Comparison of ENCODE assay signal across 1 cellular context in genomic region chr16:31456988-31457360, GRCh38.
TF ChIP-seq lines count a peak whose summit lies in the region.

No MANE protein-coding gene starts in this region.

TF ChIP-seq in HepG2, 621 proteins besides CTCF, POLR2A, EP300 and RAD21 (continues in another document):
- TF ChIP-seq GABPB1 (CRISPR knock-in tag; IDR thresholded peaks at IDR 0.05) (no peak), TMF1 (CRISPR knock-in tag; IDR thresholded peaks at IDR 0.05; ENCODE audit: low read depth) (no peak), JUNB (CRISPR knock-in tag; IDR thresholded peaks at IDR 0.05; ENCODE audit: borderline replicate concordance) (no peak), ELF4 (CRISPR knock-in tag; IDR thresholded peaks at IDR 0.05; ENCODE audit: borderline replicate concordance) (no peak), ZNF430 (CRISPR knock-in tag; IDR thresholded peaks at IDR 0.05) (0 out of 2 replicates have a peak, but pooled peaks have one; percentile 57), ZNF687 (CRISPR knock-in tag; IDR thresholded peaks at IDR 0.05) (no peak), ZNF83 (CRISPR knock-in tag; IDR thresholded peaks at IDR 0.05; ENCODE audit: borderline replicate concordance) (no peak), NFE2 (CRISPR knock-in tag; IDR thresholded peaks at IDR 0.05) (no peak), ZNF513 (CRISPR knock-in tag; conservative IDR thresholded peaks at IDR 0.05) (no peak), ZNF652 (CRISPR knock-in tag; IDR thresholded peaks at IDR 0.05; ENCODE audit: borderline replicate concordance, low read depth) (peak; percentile 68; the same call in 1 of the 2 replicates), ZNF530 (CRISPR knock-in tag; IDR thresholded peaks at IDR 0.05; ENCODE audit: low read depth) (no peak), NR2F2 (IDR thresholded peaks at IDR 0.05; ENCODE audit: borderline replicate concordance, low read depth) (no peak), ZFYVE20 (CRISPR knock-in tag; IDR thresholded peaks at IDR 0.05; ENCODE audit: borderline replicate concordance, low read depth) (no peak), ZNF431 (CRISPR knock-in tag; IDR thresholded peaks at IDR 0.05; ENCODE audit: borderline replicate concordance, low read depth) (peak; percentile 25; the same call in 1 of the 2 replicates), FOXC1 (CRISPR knock-in tag; IDR thresholded peaks at IDR 0.05; ENCODE audit: borderline replicate concordance) (0 out of 2 replicates have a peak, but pooled peaks have one; percentile 38), ZNF30 (CRISPR knock-in tag; IDR thresholded peaks at IDR 0.05) (no peak), SIN3A (IDR thresholded peaks at IDR 0.05; ENCODE audit: borderline replicate concordance, low read depth, low read length) (peak; percentile 41; the same call in 1 of the 2 replicates), ZBTB38 (CRISPR knock-in tag; IDR thresholded peaks at IDR 0.05) (0 out of 2 replicates have a peak, but pooled peaks have one; percentile 46), WIZ (CRISPR knock-in tag; IDR thresholded peaks at IDR 0.05) (no peak), KLF16 (CRISPR knock-in tag; IDR thresholded peaks at IDR 0.05) (no peak), ZNF446 (CRISPR knock-in tag; IDR thresholded peaks at IDR 0.05) (no peak), ZSCAN22 (CRISPR knock-in tag; IDR thresholded peaks at IDR 0.05) (0 out of 2 replicates have a peak, but pooled peaks have one; percentile 14), SAP130 (CRISPR knock-in tag; IDR thresholded peaks at IDR 0.05; ENCODE audit: low read depth) (peak; percentile 17; the same call in 1 of the 2 replicates), PTBP1 (IDR thresholded peaks at IDR 0.05; ENCODE audit: low read depth, low read length, poor library complexity, severe bottlenecking) (no peak), ZNF543 (CRISPR knock-in tag; IDR thresholded peaks at IDR 0.05) (no peak), ZNF160 (CRISPR knock-in tag; IDR thresholded peaks at IDR 0.05) (no peak), ZNF20 (CRISPR knock-in tag; IDR thresholded peaks at IDR 0.05) (no peak), HNRNPLL (IDR thresholded peaks at IDR 0.05; ENCODE audit: low read depth, low read length, poor library complexity, severe bottlenecking) (no peak), ZC3H13 (CRISPR knock-in tag; IDR thresholded peaks at IDR 0.05) (peak; percentile 82; the same call in 1 of the 2 replicates), HIVEP1 (CRISPR knock-in tag; IDR thresholded peaks at IDR 0.05) (no peak), HOXA5 (CRISPR knock-in tag; IDR thresholded peaks at IDR 0.05) (no peak), MAZ (IDR thresholded peaks at IDR 0.05; ENCODE audit: borderline replicate concordance, low read depth, low read length) (no peak), MAZ (CRISPR knock-in tag; IDR thresholded peaks at IDR 0.05; ENCODE audit: low read depth) (no peak), ZNF766 (CRISPR knock-in tag; IDR thresholded peaks at IDR 0.05; ENCODE audit: borderline replicate concordance) (no peak)
- TF ChIP-seq, protein P1, sequence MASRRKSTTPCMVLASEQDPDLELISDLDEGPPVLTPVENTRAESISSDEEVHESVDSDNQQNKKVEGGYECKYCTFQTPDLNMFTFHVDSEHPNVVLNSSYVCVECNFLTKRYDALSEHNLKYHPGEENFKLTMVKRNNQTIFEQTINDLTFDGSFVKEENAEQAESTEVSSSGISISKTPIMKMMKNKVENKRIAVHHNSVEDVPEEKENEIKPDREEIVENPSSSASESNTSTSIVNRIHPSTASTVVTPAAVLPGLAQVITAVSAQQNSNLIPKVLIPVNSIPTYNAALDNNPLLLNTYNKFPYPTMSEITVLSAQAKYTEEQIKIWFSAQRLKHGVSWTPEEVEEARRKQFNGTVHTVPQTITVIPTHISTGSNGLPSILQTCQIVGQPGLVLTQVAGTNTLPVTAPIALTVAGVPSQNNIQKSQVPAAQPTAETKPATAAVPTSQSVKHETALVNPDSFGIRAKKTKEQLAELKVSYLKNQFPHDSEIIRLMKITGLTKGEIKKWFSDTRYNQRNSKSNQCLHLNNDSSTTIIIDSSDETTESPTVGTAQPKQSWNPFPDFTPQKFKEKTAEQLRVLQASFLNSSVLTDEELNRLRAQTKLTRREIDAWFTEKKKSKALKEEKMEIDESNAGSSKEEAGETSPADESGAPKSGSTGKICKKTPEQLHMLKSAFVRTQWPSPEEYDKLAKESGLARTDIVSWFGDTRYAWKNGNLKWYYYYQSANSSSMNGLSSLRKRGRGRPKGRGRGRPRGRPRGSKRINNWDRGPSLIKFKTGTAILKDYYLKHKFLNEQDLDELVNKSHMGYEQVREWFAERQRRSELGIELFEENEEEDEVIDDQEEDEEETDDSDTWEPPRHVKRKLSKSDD (CRISPR knock-in tag; IDR thresholded peaks at IDR 0.05; ENCODE audit: low read depth), result no peak
- TF ChIP-seq, protein P2, sequence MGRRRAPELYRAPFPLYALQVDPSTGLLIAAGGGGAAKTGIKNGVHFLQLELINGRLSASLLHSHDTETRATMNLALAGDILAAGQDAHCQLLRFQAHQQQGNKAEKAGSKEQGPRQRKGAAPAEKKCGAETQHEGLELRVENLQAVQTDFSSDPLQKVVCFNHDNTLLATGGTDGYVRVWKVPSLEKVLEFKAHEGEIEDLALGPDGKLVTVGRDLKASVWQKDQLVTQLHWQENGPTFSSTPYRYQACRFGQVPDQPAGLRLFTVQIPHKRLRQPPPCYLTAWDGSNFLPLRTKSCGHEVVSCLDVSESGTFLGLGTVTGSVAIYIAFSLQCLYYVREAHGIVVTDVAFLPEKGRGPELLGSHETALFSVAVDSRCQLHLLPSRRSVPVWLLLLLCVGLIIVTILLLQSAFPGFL (CRISPR knock-in tag; IDR thresholded peaks at IDR 0.05), result no peak
- TF ChIP-seq, protein P3, sequence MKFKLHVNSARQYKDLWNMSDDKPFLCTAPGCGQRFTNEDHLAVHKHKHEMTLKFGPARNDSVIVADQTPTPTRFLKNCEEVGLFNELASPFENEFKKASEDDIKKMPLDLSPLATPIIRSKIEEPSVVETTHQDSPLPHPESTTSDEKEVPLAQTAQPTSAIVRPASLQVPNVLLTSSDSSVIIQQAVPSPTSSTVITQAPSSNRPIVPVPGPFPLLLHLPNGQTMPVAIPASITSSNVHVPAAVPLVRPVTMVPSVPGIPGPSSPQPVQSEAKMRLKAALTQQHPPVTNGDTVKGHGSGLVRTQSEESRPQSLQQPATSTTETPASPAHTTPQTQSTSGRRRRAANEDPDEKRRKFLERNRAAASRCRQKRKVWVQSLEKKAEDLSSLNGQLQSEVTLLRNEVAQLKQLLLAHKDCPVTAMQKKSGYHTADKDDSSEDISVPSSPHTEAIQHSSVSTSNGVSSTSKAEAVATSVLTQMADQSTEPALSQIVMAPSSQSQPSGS (CRISPR knock-in tag; IDR thresholded peaks at IDR 0.05), result 0 out of 2 replicates have a peak, but pooled peaks have one; percentile 30
- TF ChIP-seq, protein P4, sequence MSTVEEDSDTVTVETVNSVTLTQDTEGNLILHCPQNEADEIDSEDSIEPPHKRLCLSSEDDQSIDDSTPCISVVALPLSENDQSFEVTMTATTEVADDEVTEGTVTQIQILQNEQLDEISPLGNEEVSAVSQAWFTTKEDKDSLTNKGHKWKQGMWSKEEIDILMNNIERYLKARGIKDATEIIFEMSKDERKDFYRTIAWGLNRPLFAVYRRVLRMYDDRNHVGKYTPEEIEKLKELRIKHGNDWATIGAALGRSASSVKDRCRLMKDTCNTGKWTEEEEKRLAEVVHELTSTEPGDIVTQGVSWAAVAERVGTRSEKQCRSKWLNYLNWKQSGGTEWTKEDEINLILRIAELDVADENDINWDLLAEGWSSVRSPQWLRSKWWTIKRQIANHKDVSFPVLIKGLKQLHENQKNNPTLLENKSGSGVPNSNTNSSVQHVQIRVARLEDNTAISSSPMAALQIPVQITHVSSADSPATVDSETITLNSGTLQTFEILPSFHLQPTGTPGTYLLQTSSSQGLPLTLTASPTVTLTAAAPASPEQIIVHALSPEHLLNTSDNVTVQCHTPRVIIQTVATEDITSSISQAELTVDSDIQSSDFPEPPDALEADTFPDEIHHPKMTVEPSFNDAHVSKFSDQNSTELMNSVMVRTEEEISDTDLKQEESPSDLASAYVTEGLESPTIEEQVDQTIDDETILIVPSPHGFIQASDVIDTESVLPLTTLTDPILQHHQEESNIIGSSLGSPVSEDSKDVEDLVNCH (CRISPR knock-in tag; IDR thresholded peaks at IDR 0.05), result peak; percentile 1; the same call in 1 of the 2 replicates
- TF ChIP-seq, protein P5, sequence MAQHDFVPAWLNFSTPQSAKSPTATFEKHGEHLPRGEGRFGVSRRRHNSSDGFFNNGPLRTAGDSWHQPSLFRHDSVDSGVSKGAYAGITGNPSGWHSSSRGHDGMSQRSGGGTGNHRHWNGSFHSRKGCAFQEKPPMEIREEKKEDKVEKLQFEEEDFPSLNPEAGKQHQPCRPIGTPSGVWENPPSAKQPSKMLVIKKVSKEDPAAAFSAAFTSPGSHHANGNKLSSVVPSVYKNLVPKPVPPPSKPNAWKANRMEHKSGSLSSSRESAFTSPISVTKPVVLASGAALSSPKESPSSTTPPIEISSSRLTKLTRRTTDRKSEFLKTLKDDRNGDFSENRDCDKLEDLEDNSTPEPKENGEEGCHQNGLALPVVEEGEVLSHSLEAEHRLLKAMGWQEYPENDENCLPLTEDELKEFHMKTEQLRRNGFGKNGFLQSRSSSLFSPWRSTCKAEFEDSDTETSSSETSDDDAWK (CRISPR knock-in tag; IDR thresholded peaks at IDR 0.05), result no peak
- TF ChIP-seq, protein P6, sequence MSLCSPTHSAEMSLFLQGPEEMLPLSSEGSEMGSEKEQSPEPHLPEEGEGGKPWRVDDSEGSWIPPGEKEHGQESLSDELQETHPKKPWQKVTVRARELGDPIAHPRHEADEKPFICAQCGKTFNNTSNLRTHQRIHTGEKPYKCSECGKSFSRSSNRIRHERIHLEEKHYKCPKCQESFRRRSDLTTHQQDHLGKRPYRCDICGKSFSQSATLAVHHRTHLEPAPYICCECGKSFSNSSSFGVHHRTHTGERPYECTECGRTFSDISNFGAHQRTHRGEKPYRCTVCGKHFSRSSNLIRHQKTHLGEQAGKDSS (CRISPR knock-in tag; IDR thresholded peaks at IDR 0.05; ENCODE audit: borderline replicate concordance, low read depth), result no peak
- TF ChIP-seq, protein P7, sequence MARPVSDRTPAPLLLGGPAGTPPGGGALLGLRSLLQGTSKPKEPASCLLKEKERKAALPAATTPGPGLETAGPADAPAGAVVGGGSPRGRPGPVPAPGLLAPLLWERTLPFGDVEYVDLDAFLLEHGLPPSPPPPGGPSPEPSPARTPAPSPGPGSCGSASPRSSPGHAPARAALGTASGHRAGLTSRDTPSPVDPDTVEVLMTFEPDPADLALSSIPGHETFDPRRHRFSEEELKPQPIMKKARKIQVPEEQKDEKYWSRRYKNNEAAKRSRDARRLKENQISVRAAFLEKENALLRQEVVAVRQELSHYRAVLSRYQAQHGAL (CRISPR knock-in tag; IDR thresholded peaks at IDR 0.05; ENCODE audit: not compliant biosample characterization), result no peak
- TF ChIP-seq, protein P8, sequence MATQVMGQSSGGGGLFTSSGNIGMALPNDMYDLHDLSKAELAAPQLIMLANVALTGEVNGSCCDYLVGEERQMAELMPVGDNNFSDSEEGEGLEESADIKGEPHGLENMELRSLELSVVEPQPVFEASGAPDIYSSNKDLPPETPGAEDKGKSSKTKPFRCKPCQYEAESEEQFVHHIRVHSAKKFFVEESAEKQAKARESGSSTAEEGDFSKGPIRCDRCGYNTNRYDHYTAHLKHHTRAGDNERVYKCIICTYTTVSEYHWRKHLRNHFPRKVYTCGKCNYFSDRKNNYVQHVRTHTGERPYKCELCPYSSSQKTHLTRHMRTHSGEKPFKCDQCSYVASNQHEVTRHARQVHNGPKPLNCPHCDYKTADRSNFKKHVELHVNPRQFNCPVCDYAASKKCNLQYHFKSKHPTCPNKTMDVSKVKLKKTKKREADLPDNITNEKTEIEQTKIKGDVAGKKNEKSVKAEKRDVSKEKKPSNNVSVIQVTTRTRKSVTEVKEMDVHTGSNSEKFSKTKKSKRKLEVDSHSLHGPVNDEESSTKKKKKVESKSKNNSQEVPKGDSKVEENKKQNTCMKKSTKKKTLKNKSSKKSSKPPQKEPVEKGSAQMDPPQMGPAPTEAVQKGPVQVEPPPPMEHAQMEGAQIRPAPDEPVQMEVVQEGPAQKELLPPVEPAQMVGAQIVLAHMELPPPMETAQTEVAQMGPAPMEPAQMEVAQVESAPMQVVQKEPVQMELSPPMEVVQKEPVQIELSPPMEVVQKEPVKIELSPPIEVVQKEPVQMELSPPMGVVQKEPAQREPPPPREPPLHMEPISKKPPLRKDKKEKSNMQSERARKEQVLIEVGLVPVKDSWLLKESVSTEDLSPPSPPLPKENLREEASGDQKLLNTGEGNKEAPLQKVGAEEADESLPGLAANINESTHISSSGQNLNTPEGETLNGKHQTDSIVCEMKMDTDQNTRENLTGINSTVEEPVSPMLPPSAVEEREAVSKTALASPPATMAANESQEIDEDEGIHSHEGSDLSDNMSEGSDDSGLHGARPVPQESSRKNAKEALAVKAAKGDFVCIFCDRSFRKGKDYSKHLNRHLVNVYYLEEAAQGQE (IDR thresholded peaks at IDR 0.05; ENCODE audit: borderline replicate concordance in 1 of 2, low read depth in 1 of 2, low read length in 2 of 2), result peak; percentile 6 to 77
